Comparison of ENCODE assay signal across 10 cellular contexts in the genomic region with DNA sequence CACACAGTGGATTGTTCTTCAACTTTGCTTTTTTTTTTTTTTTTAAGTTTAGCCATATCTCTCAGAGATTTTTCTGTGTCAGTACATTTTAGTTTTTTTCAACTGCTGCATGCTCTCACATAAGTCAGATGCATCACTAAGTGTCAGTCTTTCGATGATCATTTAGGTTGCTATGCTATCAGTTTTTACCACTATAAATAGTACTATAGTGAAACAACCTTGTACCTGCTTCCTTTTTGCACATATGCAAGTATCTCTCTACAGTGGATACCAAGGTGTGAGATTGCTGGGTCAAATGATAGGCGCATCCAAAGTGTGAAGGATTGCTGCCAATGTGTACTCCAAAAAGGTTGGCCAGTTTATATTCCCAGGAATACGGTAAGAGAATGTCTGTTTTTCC. TPM values are rescaled to one million over a fixed set of nuclear protein-coding genes. Genes with fewer than 3 reads are reported as not detected.
DNase-seq lines count a peak whose midpoint lies in the region; ATAC-seq and TF ChIP-seq lines count a peak whose summit lies in the region.
"Had no signal": no experiment of that assay in that cellular context is flagged by ENCODE, and none has a peak within 500 bp of the region (broad histone marks: within the 10 kb centered on the region; RNA-seq: fewer than 3 reads in every experiment).

No MANE protein-coding gene starts in this region.

- no peaks in the 10 kb centered on the region for H3K9me3 ChIP-seq in PC-9 (ENCODE audit: insufficient read depth, low read depth)
- H3K9me3 ChIP-seq: prostate gland had no signal

- no peak overlapping the region for H3K4me3 ChIP-seq in PC-9
- H3K4me3 ChIP-seq: prostate gland had no signal

- POLR2A ChIA-PET in PC-9 (lab: Charles Lee; ENCODE audit: unreplicated experiment) = no interaction called here

- no TSS peak for BruUV-seq in PC-9 (replicated peaks; lab: Mats Ljungman, UMichigan)

- no peaks in the 10 kb centered on the region for H3K27me3 Mint-ChIP-seq in activated naive CD4-positive, alpha-beta T cell treated with anti-CD3 and anti-CD28 coated beads for 36 hours (ENCODE audit: low read depth)
- no peaks in the 10 kb centered on the region for H3K27me3 Mint-ChIP-seq in activated CD4-positive, alpha-beta T cell treated with anti-CD3 and anti-CD28 coated beads, Interleukin-2, amount 10 ng/mL, durations not matched to agents 24 days and 14 days

- H2AFZ ChIP-seq in PC-9 = no peak overlapping the region

- peaks cover 34% of the 10 kb centered on the region for H3K4me1 Mint-ChIP-seq in activated naive CD4-positive, alpha-beta T cell treated with anti-CD3 and anti-CD28 coated beads for 36 hours (ENCODE audit: low read depth)
- H3K4me1 Mint-ChIP-seq in activated CD4-positive, alpha-beta T cell treated with anti-CD3 and anti-CD28 coated beads, Interleukin-2, amount 10 ng/mL, durations not matched to agents 24 days and 14 days = peaks cover 17% of the 10 kb centered on the region

- no peak overlapping the region for H3K27ac Mint-ChIP-seq in activated naive CD4-positive, alpha-beta T cell treated with anti-CD3 and anti-CD28 coated beads for 36 hours
- no peak overlapping the region for H3K27ac Mint-ChIP-seq in activated CD4-positive, alpha-beta T cell treated with anti-CD3 and anti-CD28 coated beads, Interleukin-2, amount 10 ng/mL, durations not matched to agents 24 days and 14 days

- H3K27me3 ChIP-seq in PC-9 (ENCODE audit: insufficient read depth, low read depth) = no peaks in the 10 kb centered on the region

- no peaks in the 10 kb centered on the region for H3K9me2 ChIP-seq in PC-9 (ENCODE audit: insufficient read depth)

- CTCF ChIA-PET in PC-9 (lab: Charles Lee) = no interaction called here
- CTCF ChIA-PET in activated naive CD4-positive, alpha-beta T cell treated with anti-CD3 and anti-CD28 coated beads for 36 hours (lab: Charles Lee) = interaction anchor here (0.6 to 0.9 kb wide), 2 partner anchors 21 to 26 kb away, joined by 3 read pairs; no protein-coding TSS in a partner anchor

- H3K4me1 ChIP-seq in PC-9 (replicated peaks; ENCODE audit: insufficient read depth) = peaks cover 46% of the 10 kb centered on the region
- H3K4me1 ChIP-seq: prostate gland had no signal

- peaks cover 6% of the 10 kb centered on the region for H3K36me3 Mint-ChIP-seq in activated naive CD4-positive, alpha-beta T cell treated with anti-CD3 and anti-CD28 coated beads for 36 hours (ENCODE audit: low read depth)
- H3K36me3 Mint-ChIP-seq in activated CD4-positive, alpha-beta T cell treated with anti-CD3 and anti-CD28 coated beads, Interleukin-2, amount 10 ng/mL, durations not matched to agents 24 days and 14 days (ENCODE audit: low read depth) = peaks cover 2% of the 10 kb centered on the region

- in situ Hi-C loops in GM13977 (cut with MboI; ENCODE audit: low pct_unique_long_range_greater_than_20kb, low sequenced_read_pairs, unreplicated experiment) = no loop called here

- H4K20me1 ChIP-seq in PC-9 (ENCODE audit: insufficient read depth) = no peaks in the 10 kb centered on the region

- no peak overlapping the region for H3K4me3 Mint-ChIP-seq in activated naive CD4-positive, alpha-beta T cell treated with anti-CD3 and anti-CD28 coated beads for 36 hours
- H3K4me3 Mint-ChIP-seq in activated CD4-positive, alpha-beta T cell treated with anti-CD3 and anti-CD28 coated beads, Interleukin-2, amount 10 ng/mL, durations not matched to agents 24 days and 14 days = no peak overlapping the region

- intact Hi-C loops in PC-9 (cut with micrococcal nuclease; ENCODE audit: unreplicated experiment) = no loop called here
- intact Hi-C loops in activated naive CD4-positive, alpha-beta T cell treated with anti-CD3 and anti-CD28 coated beads for 36 hours (cut with micrococcal nuclease) = no loop called here
- intact Hi-C loops in activated CD4-positive, alpha-beta T cell treated with anti-CD3 and anti-CD28 coated beads, Interleukin-2, amount 10 ng/mL, durations not matched to agents 24 days and 14 days (cut with micrococcal nuclease) = no loop called here

- no peaks in the 10 kb centered on the region for H3K36me3 ChIP-seq in PC-9 (ENCODE audit: low read depth)
- H3K36me3 ChIP-seq: prostate gland had no signal

- H3K27ac ChIP-seq in PC-9 = peak overlapping the region; percentile 38
- H3K27ac ChIP-seq: prostate gland had no signal

- DNase-seq in GM13977 (ENCODE audit: low spot score) = peak; percentile 42
- DNase-seq in PC-9 = no peak
- DNase-seq in NCI-H446 treated with DMSO at 0.1 percent for 48 hours (lab: John Stamatoyannopoulos, UW) = no peak
- no peak for DNase-seq in activated naive CD4-positive, alpha-beta T cell treated with anti-CD3 and anti-CD28 coated beads for 36 hours
- no peak for DNase-seq in activated CD4-positive, alpha-beta T cell treated with anti-CD3 and anti-CD28 coated beads, Interleukin-2, amount 10 ng/mL, durations not matched to agents 24 days and 14 days
- no peak for DNase-seq in activated CD4-positive, alpha-beta T cell treated with anti-CD3 and anti-CD28 coated beads for 1 hour
- DNase-seq: NCI-H1436 had no signal

- H3K4me2 ChIP-seq in PC-9 = peak overlapping the region; percentile 57

- H3K9me3 Mint-ChIP-seq in activated naive CD4-positive, alpha-beta T cell treated with anti-CD3 and anti-CD28 coated beads for 36 hours = no peaks in the 10 kb centered on the region
- peaks cover under 1% of the 10 kb centered on the region for H3K9me3 Mint-ChIP-seq in activated CD4-positive, alpha-beta T cell treated with anti-CD3 and anti-CD28 coated beads, Interleukin-2, amount 10 ng/mL, durations not matched to agents 24 days and 14 days

- H3K79me2 ChIP-seq in PC-9 (ENCODE audit: low read depth) = no peaks in the 10 kb centered on the region

- TF ChIP-seq CTCF in GM13977 (IDR thresholded peaks at IDR 0.05; ENCODE audit: extremely low read depth, insufficient read depth, missing control alignments) (no peak), PC-9 (conservative IDR thresholded peaks at IDR 0.05) (no peak)

- peaks cover 34% of the 10 kb centered on the region for H3F3A ChIP-seq in PC-9 (ENCODE audit: insufficient read depth, low read depth)

- peak; percentile 64 for ATAC-seq in GM19468 (IDR thresholded peaks at IDR 0.05; ENCODE audit: extremely low read depth, unreplicated experiment)
- ATAC-seq in HG02938 (IDR thresholded peaks at IDR 0.05; ENCODE audit: unreplicated experiment) = peak; percentile 71

RNA-seq across cellular contexts. Expression of a gene that starts 33.5 kb away (rescaled TPM):
- total RNA-seq in PC-9 (2021) = 38.4 and 46.7 TPM in 2 replicates
- total RNA-seq in activated naive CD4-positive, alpha-beta T cell treated with anti-CD3 and anti-CD28 coated beads for 36 hours = 10 to 100 TPM; 10.6 to 12.0 TPM
- 12.9 and 16.6 TPM in 2 replicates for total RNA-seq in activated CD4-positive, alpha-beta T cell treated with anti-CD3 and anti-CD28 coated beads, Interleukin-2, amount 10 ng/mL, durations not matched to agents 24 days and 14 days
